14 cellular contexts compared by ENCODE assay signal in the genomic region with DNA sequence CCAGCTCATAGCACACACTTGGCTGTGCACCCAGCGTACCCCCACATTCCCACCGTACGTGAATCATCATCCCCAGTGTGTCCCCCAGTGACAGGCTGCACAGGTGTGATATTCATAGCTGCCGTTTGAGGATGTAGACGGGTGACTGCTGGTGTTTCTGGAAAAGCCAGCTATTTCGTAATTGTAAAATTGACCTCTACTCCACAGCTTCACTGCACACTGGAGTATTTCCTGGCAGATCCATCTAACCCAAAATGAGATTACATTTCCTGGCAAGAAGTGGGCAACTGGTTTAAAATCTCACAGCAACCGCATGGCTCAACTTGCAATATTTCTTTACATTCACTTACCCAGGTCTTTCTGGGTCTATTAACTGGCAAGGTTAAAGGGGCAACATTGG. TPM values are rescaled to one million over a fixed set of nuclear protein-coding genes. Genes with fewer than 3 reads are reported as not detected.
DNase-seq lines count a peak whose midpoint lies in the region; ATAC-seq and TF ChIP-seq lines count a peak whose summit lies in the region.
"Had no signal": no experiment of that assay in that cellular context is flagged by ENCODE, and none has a peak within 500 bp of the region (broad histone marks: within the 10 kb centered on the region; RNA-seq: fewer than 3 reads in every experiment).

No MANE protein-coding gene starts in this region.

- no peaks in the 10 kb centered on the region for H3K36me3 ChIP-seq in lung (ENCODE audit: control insufficient read depth in 2 of 2, insufficient read depth in 2 of 2, low read length in 2 of 2)

- ATAC-seq in lung (ENCODE audit: insufficient read depth, low FRiP score) = peak; percentile 39
- ATAC-seq: CD8-positive, alpha-beta T cell had no signal

- DNase-seq in NCI-H446 treated with DMSO at 0.1 percent for 48 hours (lab: John Stamatoyannopoulos, UW) = peak; percentile 44
- peak; percentile 5 for DNase-seq in amniotic epithelial cell (ENCODE audit: low read depth)
- DNase-seq in lung (ENCODE audit: low spot score) = no peak
- peak; percentile 49 for DNase-seq in ureter (ENCODE audit: low spot score)
- no peak for DNase-seq in central memory CD4-positive, alpha-beta T cell
- no peak for DNase-seq in GM13976 (ENCODE audit: low spot score)
- no peak for DNase-seq in NCI-H146 treated with DMSO at 0.1 percent for 48 hours (lab: John Stamatoyannopoulos, UW; ENCODE audit: unreplicated experiment)
- DNase-seq: CD8-positive, alpha-beta T cell; H9; NCI-H1048; NCI-H1694; NCI-H510A; NCI-H82; RPMI8226 had no signal

- no peaks in the 10 kb centered on the region for H3K9me3 ChIP-seq in lung (ENCODE audit: control insufficient read depth in 2 of 2, insufficient read depth in 1 of 2, low read length in 1 of 2)

- H3K27me3 ChIP-seq in lung (ENCODE audit: control insufficient read depth, insufficient read depth) = no peaks in the 10 kb centered on the region

- H3K4me1 ChIP-seq in lung (ENCODE audit: control insufficient read depth in 2 of 2, insufficient read depth in 2 of 2, low read length in 2 of 2) = peaks cover 0 to 2% of the 10 kb centered on the region in 2 donors

- H3K4me3 ChIP-seq in lung = no peak overlapping the region

- 48 to 59% methylated on average over 7 of the region's 7 CpGs for WGBS in lung, 2 donors

- in situ Hi-C loops in GM13976 (cut with MboI; ENCODE audit: low sequenced_read_pairs, unreplicated experiment) = loop anchor here (10.0 kb wide), 1 partner anchor 243 kb away; no protein-coding TSS in a partner anchor

- H3K27ac ChIP-seq in lung (ENCODE audit: low read depth in 1 of 2, low read length in 1 of 2) = no peak overlapping the region

- TF ChIP-seq CTCF in lung (IDR thresholded peaks at IDR 0.05; ENCODE audit: control extremely low read depth, extremely low read depth) (no peak), GM13976 (IDR thresholded peaks at IDR 0.05; ENCODE audit: borderline replicate concordance, control extremely low read depth, extremely low read depth, insufficient read depth, missing control alignments) (no peak)

RNA-seq across cellular contexts. Expression of a gene that starts 30.3 kb away (rescaled TPM):
- 10 to 100 TPM; 21.3 to 31.1 TPM for total RNA-seq in lung
- polyA plus RNA-seq in lung = 10 to 100 TPM; 14.5 to 28.8 TPM
- total RNA-seq in ureter = 2.1 TPM

Comparison
In these comparisons a context has a peak if more than half of its experiments do, and no peak if none do; other contexts are left out.
1. DNase-seq: peak in NCI-H446 treated with DMSO at 0.1 percent for 48 hours (single experiment), amniotic epithelial cell (single experiment) and ureter (single experiment); none in lung (single experiment), central memory CD4-positive, alpha-beta T cell (single experiment), GM13976 (single experiment) and NCI-H146 treated with DMSO at 0.1 percent for 48 hours (single experiment).